In the genomic region with DNA sequence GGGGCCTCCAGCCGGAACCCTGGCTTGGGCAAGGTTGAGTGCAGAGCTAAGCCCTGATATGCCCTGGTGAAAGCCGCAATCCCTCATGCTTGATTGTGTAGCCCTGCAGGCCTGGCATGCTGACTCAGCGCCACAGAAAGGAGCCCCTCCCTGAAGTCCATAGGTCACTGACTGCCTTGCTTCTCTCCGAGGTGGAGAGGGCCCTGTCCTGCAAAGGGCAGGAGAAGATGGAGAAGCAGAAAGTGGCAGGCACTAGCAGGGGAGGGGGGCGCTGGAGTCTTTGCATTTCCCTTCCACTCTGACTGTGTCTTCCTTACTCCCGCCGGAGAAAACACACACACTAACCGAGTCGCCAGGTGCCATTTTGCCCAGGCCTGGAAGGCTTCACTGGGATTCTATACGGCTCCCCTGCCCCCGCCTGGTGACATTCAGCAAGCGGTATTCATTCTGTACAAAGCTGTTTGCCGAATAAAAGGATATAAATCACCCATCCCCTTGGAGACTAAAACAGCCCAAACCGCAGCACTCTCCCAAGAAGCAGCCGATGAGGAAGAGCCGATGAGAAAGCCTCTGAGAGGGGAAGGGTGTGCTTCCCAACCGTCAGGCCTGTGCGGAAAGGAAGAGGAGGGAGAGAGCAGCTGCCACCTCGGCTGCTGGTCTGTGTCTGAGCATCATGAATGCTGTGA, we compare ENCODE assay signal across 11 cellular contexts.
DNase-seq lines count a peak whose midpoint lies in the region; ATAC-seq, FAIRE-seq and TF ChIP-seq lines count a peak whose summit lies in the region.
"Had no signal": no experiment of that assay in that cellular context is flagged by ENCODE, and none has a peak within 500 bp of the region (broad histone marks: within the 10 kb centered on the region; RNA-seq: fewer than 3 reads in every experiment).

No MANE protein-coding gene starts in this region.

- H3K27me3 Mint-ChIP-seq in CD8-positive, alpha-beta T cell (ENCODE audit: low read depth) = peaks cover 9% of the 10 kb centered on the region

- 60 to 63% methylated on average over 18 to 19 of the region's 19 CpGs for WGBS in pancreas, 2 donors

- POLR2A ChIA-PET in CD8-positive, alpha-beta T cell (lab: Charles Lee) = no interaction called here

- CTCF ChIA-PET in CD8-positive, alpha-beta T cell (lab: Charles Lee) = no interaction called here

- H3K4me3 ChIP-seq in pancreas = no peak overlapping the region
- H3K4me3 ChIP-seq in CD8-positive, alpha-beta T cell (ENCODE audit: low read depth, low read length) = no peak overlapping the region

- ATAC-seq in esophagus mucosa (peak; percentile 81), pancreas (peak in 3 of 4 donors; percentile 58 to 68 (median 58)), HG02798 (IDR thresholded peaks at IDR 0.05; ENCODE audit: poor library complexity, unreplicated experiment) (no peak)
- no peak for ATAC-seq in CD8-positive, alpha-beta T cell
- ATAC-seq: sciatic nerve had no signal

- H3K9me3 ChIP-seq in pancreas = no peaks in the 10 kb centered on the region
- no peaks in the 10 kb centered on the region for H3K9me3 ChIP-seq in CD8-positive, alpha-beta T cell (ENCODE audit: low read length)

- peaks cover 19% of the 10 kb centered on the region for H3K4me1 Mint-ChIP-seq in CD8-positive, alpha-beta T cell (ENCODE audit: low read depth)

- DNase-seq in HT-29 (ENCODE audit: low spot score) (peak; percentile 8), NCI-H2227 treated with DMSO at 0.1 percent for 48 hours (lab: John Stamatoyannopoulos, UW) (peak; percentile 5), pancreas (no peak), T1000 (lab: John Stamatoyannopoulos, UW) (no peak), medulla oblongata (ENCODE audit: extremely low spot score) (no peak)
- DNase-seq in CD8-positive, alpha-beta T cell = no peak
- DNase-seq: activated B cell treated with CpG ODN at 0.5 μM for 24 hours; effector CD4-positive, alpha-beta T cell had no signal

- H3K4me1 ChIP-seq in pancreas = no peaks in the 10 kb centered on the region
- H3K4me1 ChIP-seq in CD8-positive, alpha-beta T cell (ENCODE audit: insufficient read depth, low read length) = peaks cover 9% of the 10 kb centered on the region

- FAIRE-seq in pancreas (lab: Jason Lieb, UNC) = no peak

- H3K4me3 Mint-ChIP-seq in CD8-positive, alpha-beta T cell = no peak overlapping the region
- H3K4me3 Mint-ChIP-seq: activated B cell treated with CpG ODN at 0.5 μM for 24 hours had no signal

- H3K27me3 ChIP-seq in pancreas = peaks cover 0 to 6% (median 0%) of the 10 kb centered on the region in 4 donors
- H3K27me3 ChIP-seq in CD8-positive, alpha-beta T cell (ENCODE audit: insufficient read depth, low read length) = no peaks in the 10 kb centered on the region

- H3K36me3 ChIP-seq in pancreas = no peaks in the 10 kb centered on the region
- H3K36me3 ChIP-seq in CD8-positive, alpha-beta T cell (ENCODE audit: insufficient read depth, low read length) = no peaks in the 10 kb centered on the region

- no peaks in the 10 kb centered on the region for H3K9me3 Mint-ChIP-seq in CD8-positive, alpha-beta T cell

- H3K36me3 Mint-ChIP-seq in CD8-positive, alpha-beta T cell = no peaks in the 10 kb centered on the region

- H3K27ac Mint-ChIP-seq in CD8-positive, alpha-beta T cell = no peak overlapping the region
- H3K27ac Mint-ChIP-seq: activated B cell treated with CpG ODN at 0.5 μM for 24 hours had no signal

- intact Hi-C loops in pancreas (cut with DNase I) = no loop called here
- intact Hi-C loops in CD8-positive, alpha-beta T cell (cut with DNase I, micrococcal nuclease) = no loop called here

- no peak for TF ChIP-seq CTCF in pancreas (IDR thresholded peaks at IDR 0.05)
- no peak for TF ChIP-seq CTCF in CD8-positive, alpha-beta T cell (IDR thresholded peaks at IDR 0.05)

- H3K27ac ChIP-seq in pancreas = no peak overlapping the region
- no peak overlapping the region for H3K27ac ChIP-seq in CD8-positive, alpha-beta T cell (ENCODE audit: low read depth, low read length)

Comparison
In these comparisons a context has a peak if more than half of its experiments do, and no peak if none do; other contexts are left out.
1. DNase-seq: peak in HT-29 (single experiment) and NCI-H2227 treated with DMSO at 0.1 percent for 48 hours (single experiment); none in pancreas (0 of 6), T1000 (single experiment), medulla oblongata (single experiment) and CD8-positive, alpha-beta T cell (0 of 7).
2. ATAC-seq: peak in esophagus mucosa (single experiment) and pancreas (3 of 4); none in HG02798 (single experiment) and CD8-positive, alpha-beta T cell (single experiment).